Comparison of ENCODE assay signal across 24 cellular contexts in genomic region chr10:71782917-71783490, GRCh38. TPM values are rescaled to one million over a fixed set of nuclear protein-coding genes. Genes with fewer than 3 reads are reported as not detected.
DNase-seq lines count a peak whose midpoint lies in the region; ATAC-seq, FAIRE-seq and TF ChIP-seq lines count a peak whose summit lies in the region.
"Had no signal": no experiment of that assay in that cellular context is flagged by ENCODE, and none has a peak within 500 bp of the region (broad histone marks: within the 10 kb centered on the region; RNA-seq: fewer than 3 reads in every experiment).

No MANE protein-coding gene starts in this region.

- H3K9me2 ChIP-seq in SK-N-SH = no peaks in the 10 kb centered on the region

- H3K27me3 ChIP-seq in neuronal stem cell (ENCODE audit: control insufficient read depth in 3 of 3, insufficient read depth in 3 of 3, low read depth in 1 of 3, low read length in 3 of 3) (peaks cover 0 to 37% (median 0%) of the 10 kb centered on the region in 3 experiments), SK-N-SH (ENCODE audit: insufficient read depth) (no peaks in the 10 kb centered on the region; the same call in 1 of the 2 replicates)
- H3K27me3 ChIP-seq: tibial nerve had no signal

- peak overlapping the region; percentile 39 for H2BK15ac ChIP-seq in neuronal stem cell (ENCODE audit: low read length)

- H3K23ac ChIP-seq in neuronal stem cell (ENCODE audit: low read depth, low read length, poor library complexity) = no peak overlapping the region

- H3K9me3 ChIP-seq in neuronal stem cell (replicated peaks in 1 of 2; ENCODE audit: control insufficient read depth in 2 of 2, insufficient read depth in 1 of 2, low read depth in 1 of 2, low read length in 2 of 2) (no peaks in the 10 kb centered on the region), SK-N-SH (no peaks in the 10 kb centered on the region)
- H3K9me3 ChIP-seq: tibial nerve had no signal

- whole genome bisulfite sequencing in neuronal stem cell (ENCODE audit: extremely low coverage in 2 of 2, insufficient read length in 2 of 2, insufficient replicate concordance in 1 of 2), 2 donors = no CpG with 5 or more reads among the region's 7 CpGs
- 73% methylated on average over 7 of the region's 7 CpGs for WGBS in SK-N-SH (ENCODE audit: low lambda C conversion rate)

- H3K27me3 Mint-ChIP-seq in effector memory CD8-positive, alpha-beta T cell = peaks cover 0 to 12% of the 10 kb centered on the region in 2 donors
- H3K27me3 Mint-ChIP-seq: B cell; central memory CD8-positive, alpha-beta T cell; IgD-negative memory B cell had no signal

- H3K79me2 ChIP-seq in SK-N-SH (ENCODE audit: insufficient read depth) = no peaks in the 10 kb centered on the region

- H3F3A ChIP-seq in SK-N-SH (replicated peaks; ENCODE audit: insufficient read depth) = no peaks in the 10 kb centered on the region

- no peak overlapping the region for H2BK5ac ChIP-seq in neuronal stem cell (ENCODE audit: low read length)

- H3K27ac ChIP-seq in neuronal stem cell (replicated peaks; ENCODE audit: low read length) (no peak overlapping the region), SK-N-SH (ENCODE audit: low read depth in 2 of 2, low read length in 1 of 2) (no peak overlapping the region)
- H3K27ac ChIP-seq: GM23248, HL-60, SK-N-MC, tibial nerve had no signal

- H3K4ac ChIP-seq in neuronal stem cell (ENCODE audit: low read length) = no peak overlapping the region

- no peak for TF ChIP-seq EP300 in SK-N-SH (IDR thresholded peaks at IDR 0.05; ENCODE audit: borderline replicate concordance in 1 of 2, low read depth in 1 of 2, low read length in 1 of 2)

- H3K9me3 Mint-ChIP-seq in effector memory CD8-positive, alpha-beta T cell = no peaks in the 10 kb centered on the region
- H3K9me3 Mint-ChIP-seq: central memory CD8-positive, alpha-beta T cell; IgD-negative memory B cell; immature natural killer cell; naive B cell had no signal

- H4K20me1 ChIP-seq in SK-N-SH (ENCODE audit: insufficient read depth) = no peaks in the 10 kb centered on the region

- no peak overlapping the region for H4K91ac ChIP-seq in neuronal stem cell (ENCODE audit: low read depth, low read length, poor library complexity)

- H3K14ac ChIP-seq in neuronal stem cell (ENCODE audit: low read length) = peak overlapping the region; percentile 49

- no peaks in the 10 kb centered on the region for H3K36me3 Mint-ChIP-seq in effector memory CD8-positive, alpha-beta T cell (ENCODE audit: insufficient read depth)
- H3K36me3 Mint-ChIP-seq: IgD-negative memory B cell, immature natural killer cell, naive B cell had no signal

- H3K4me3 ChIP-seq in neuronal stem cell (ENCODE audit: low read length in 2 of 2) (no peak overlapping the region), SK-N-SH (ENCODE audit: low read depth in 2 of 2, low read length in 1 of 2) (no peak overlapping the region)
- H3K4me3 ChIP-seq: GM23248, SK-N-MC, tibial nerve had no signal

- peak overlapping the region; percentile 46 for H3K18ac ChIP-seq in neuronal stem cell (ENCODE audit: low read length)

- no peak for TF ChIP-seq CTCF in SK-N-SH (IDR thresholded peaks at IDR 0.05)

- no peak overlapping the region for H2BK120ac ChIP-seq in neuronal stem cell (ENCODE audit: low read depth, low read length)

- no peak overlapping the region for H4K8ac ChIP-seq in neuronal stem cell (ENCODE audit: low read depth, low read length)

- POLR2A ChIA-PET in SK-N-SH (lab: Yijun Ruan, JAX) = no interaction called here

- ATAC-seq in effector memory CD8-positive, alpha-beta T cell (replicated peaks) = no peak
- ATAC-seq: stimulated activated naive CD8-positive, alpha-beta T cell treated with anti-CD3 and anti-CD28 coated beads, Interleukin-15, Interleukin-2, amounts not matched to agents 100 U/mL and 50 U/mL, for 24 hours had no signal

- no peak overlapping the region for H2BK12ac ChIP-seq in neuronal stem cell (ENCODE audit: low read length)

- no peaks in the 10 kb centered on the region for H3K79me1 ChIP-seq in neuronal stem cell (ENCODE audit: low read depth, low read length)

- no peak overlapping the region for H3K4me3 Mint-ChIP-seq in effector memory CD8-positive, alpha-beta T cell
- H3K4me3 Mint-ChIP-seq: B cell; central memory CD8-positive, alpha-beta T cell; immature natural killer cell had no signal

- DNase-seq in GM19239 (ENCODE audit: insufficient read length, low spot score) (no peak), KG1 (lab: John Stamatoyannopoulos, UW) (peak; percentile 51), neuronal stem cell (ENCODE audit: low spot score) (no peak), cortex of kidney (lab: John Stamatoyannopoulos, UW) (no peak), RCC 7860 (ENCODE audit: low spot score) (no peak), SK-N-SH (no peak)
- DNase-seq in effector memory CD8-positive, alpha-beta T cell = no peak
- DNase-seq: activated CD4-positive, alpha-beta T cell treated with anti-CD3 and anti-CD28 coated beads for 48 hours; effector memory CD4-positive, alpha-beta T cell; GM23248; immature natural killer cell; mammary epithelial cell; naive B cell; NCI-H1930; NCI-H226; stimulated activated CD4-positive, alpha-beta T cell treated with anti-CD3 and anti-CD28 coated beads, Interleukin-2, amount 100 ng/mL, for 24 hours; stimulated activated naive CD8-positive, alpha-beta T cell treated with anti-CD3 and anti-CD28 coated beads, Interleukin-15, Interleukin-2, amounts not matched to agents 100 U/mL and 50 U/mL, for 24 hours had no signal

- no peak overlapping the region for H2AK5ac ChIP-seq in neuronal stem cell (ENCODE audit: low read depth, low read length)

- H3K4me1 Mint-ChIP-seq in effector memory CD8-positive, alpha-beta T cell (ENCODE audit: low read depth in 2 of 2) = peaks cover 0 to 3% of the 10 kb centered on the region in 2 donors
- H3K4me1 Mint-ChIP-seq: immature natural killer cell had no signal

- peak; percentile 56 for FAIRE-seq in GM19239 (lab: Jason Lieb, UNC)
- FAIRE-seq in RCC 7860 (lab: Jason Lieb, UNC) = no peak
- FAIRE-seq: TTC549 had no signal

- no peak for TF ChIP-seq RAD21 in SK-N-SH (IDR thresholded peaks at IDR 0.05; ENCODE audit: low read length)

- peak overlapping the region; percentile 25 to 84 for H3K27ac Mint-ChIP-seq in effector memory CD8-positive, alpha-beta T cell
- H3K27ac Mint-ChIP-seq: B cell, IgD-negative memory B cell, immature natural killer cell had no signal

- H3K4me1 ChIP-seq in neuronal stem cell (ENCODE audit: control insufficient read depth in 2 of 2, insufficient read depth in 1 of 2, low read depth in 1 of 2, low read length in 2 of 2) (no peaks in the 10 kb centered on the region), SK-N-SH (ENCODE audit: control insufficient read depth in 1 of 2, insufficient read depth in 2 of 2, low read depth in 1 of 2, low read length in 1 of 2) (no peaks in the 10 kb centered on the region)

- no peak overlapping the region for H3K4me2 ChIP-seq in neuronal stem cell (ENCODE audit: insufficient read depth, low read length, poor library complexity, severe bottlenecking)
- no peak overlapping the region for H3K4me2 ChIP-seq in SK-N-SH

- no peak overlapping the region for H2AFZ ChIP-seq in neuronal stem cell (ENCODE audit: low read length)
- no peak overlapping the region for H2AFZ ChIP-seq in SK-N-SH (ENCODE audit: low read depth)
- H2AFZ ChIP-seq: GM23248 had no signal

- CTCF ChIA-PET in SK-N-SH (lab: Yijun Ruan, JAX) = interaction anchor here (1.5 to 5.9 kb wide), 3 partner anchors 10 to 86 kb away, joined by 3 to 51 read pairs (median 9); partner anchors contain the start of gene VSIR

- H3K36me3 ChIP-seq in neuronal stem cell (replicated peaks in 1 of 2; ENCODE audit: control insufficient read depth in 2 of 2, insufficient read depth in 2 of 2, low read length in 2 of 2) (no peaks in the 10 kb centered on the region), SK-N-SH (replicated peaks in 1 of 2; ENCODE audit: control insufficient read depth in 1 of 2, insufficient read depth in 2 of 2, low read length in 1 of 2) (no peaks in the 10 kb centered on the region)
- H3K36me3 ChIP-seq: tibial nerve had no signal

- H3K9ac ChIP-seq in neuronal stem cell (ENCODE audit: low read depth, low read length, poor library complexity) (no peak overlapping the region), SK-N-SH (no peak overlapping the region)
- H3K9ac ChIP-seq: GM23248 had no signal

TF ChIP-seq in SK-N-SH, 30 proteins besides CTCF, POLR2A, EP300 and RAD21:
- TF ChIP-seq CHD2 (IDR thresholded peaks at IDR 0.05; ENCODE audit: low read length, partially characterized antibody) (no peak), IRF3 (IDR thresholded peaks at IDR 0.05; ENCODE audit: low read depth, low read length) (no peak), GATA2 (CRISPR knock-in tag; IDR thresholded peaks at IDR 0.05) (no peak)

RNA-seq across cellular contexts. Expression of gene VSIR, which starts 9.7 kb away (rescaled TPM):
- polyA plus RNA-seq in neuronal stem cell (2013, experiment 1 of 2) = 0.29 TPM
- polyA plus RNA-seq in neuronal stem cell (2013, experiment 2 of 2) = 0.48 TPM
- polyA plus RNA-seq in SK-N-SH (2012; rRNA removed) = 8.7 and 11.3 TPM in 2 replicates
- polyA plus RNA-seq in SK-N-SH (2012; cell fraction: cytosol; rRNA removed) = 3.7 and 5.9 TPM in 2 replicates
- polyA plus RNA-seq in SK-N-SH (2012; cell fraction: nucleus; rRNA removed) = 8.9 and 12.7 TPM in 2 replicates
